Comparison of ENCODE assay signal across 9 cellular contexts in genomic region chr19:41324231-41324702, GRCh38. TPM values are rescaled to one million over a fixed set of nuclear protein-coding genes. Genes with fewer than 3 reads are reported as not detected.
A peak's percentile ranks its signal among the peaks of the same experiment; 100 is the strongest.
DNase-seq lines count a peak whose midpoint lies in the region; ATAC-seq, FAIRE-seq and TF ChIP-seq lines count a peak whose summit lies in the region.
"Had no signal": no experiment of that assay in that cellular context is flagged by ENCODE, and none has a peak within 500 bp of the region (broad histone marks: within the 10 kb centered on the region; RNA-seq: fewer than 3 reads in every experiment).

No MANE protein-coding gene starts in this region.

- TF ChIP-seq CTCF in keratinocyte (optimal IDR thresholded peaks at IDR 0.05 in 1 of 3, IDR thresholded peaks at IDR 0.05 in 1 of 3, conservative IDR thresholded peaks at IDR 0.05 in 1 of 3; ENCODE audit: extremely low read depth in 1 of 3, insufficient read depth in 2 of 3, low read length in 3 of 3) = no peak

- H4K20me1 ChIP-seq in keratinocyte (ENCODE audit: control insufficient read depth, extremely low read depth, insufficient read depth, low read length) = peaks cover 3% of the 10 kb centered on the region

- H3K27me3 Mint-ChIP-seq in T-helper 1 cell treated with Interleukin-12 subunit alpha and Interleukin-12 subunit beta and Interleukin-4 antibody, amounts not matched to agents 30 μg/mL and 1 μg/mL, for 36 hours (ENCODE audit: low read depth) = no peaks in the 10 kb centered on the region
- H3K27me3 Mint-ChIP-seq in activated CD8-positive, alpha-beta T cell treated with anti-CD3 and anti-CD28 coated beads, Interleukin-2, amount 10 ng/mL, durations not matched to agents 7 days and 5 days (ENCODE audit: low read depth) = no peaks in the 10 kb centered on the region

- peak overlapping the region; percentile 27 for H3K27ac ChIP-seq in keratinocyte (ENCODE audit: control insufficient read depth, insufficient read depth, low read length)
- H3K27ac ChIP-seq in subcutaneous abdominal adipose tissue (ENCODE audit: low read depth, low read length) = peak overlapping the region; percentile 84

- DNase-seq in T-helper 1 cell (no peak), keratinocyte (ENCODE audit: low read depth, low spot score) (no peak)
- DNase-seq in activated CD8-positive, alpha-beta T cell treated with anti-CD3 and anti-CD28 coated beads, Interleukin-2, amount 10 ng/mL, durations not matched to agents 7 days and 5 days = no peak

- no peaks in the 10 kb centered on the region for H3K9me1 ChIP-seq in keratinocyte (ENCODE audit: control insufficient read depth, extremely low read depth, insufficient read depth, low read length)

- no peak for ATAC-seq in activated CD8-positive, alpha-beta T cell treated with anti-CD3 and anti-CD28 coated beads, Interleukin-2, amount 10 ng/mL, durations not matched to agents 7 days and 5 days
- no peak for ATAC-seq in HG03457 (IDR thresholded peaks at IDR 0.05; ENCODE audit: unreplicated experiment)
- ATAC-seq in HG02763 (IDR thresholded peaks at IDR 0.05; ENCODE audit: unreplicated experiment) = no peak
- no peak for ATAC-seq in GM18498 (IDR thresholded peaks at IDR 0.05; ENCODE audit: unreplicated experiment)

- H3K9me3 ChIP-seq in keratinocyte (ENCODE audit: control insufficient read depth, low read depth, low read length) = no peaks in the 10 kb centered on the region
- H3K9me3 ChIP-seq in subcutaneous abdominal adipose tissue (ENCODE audit: control insufficient read depth in 5 of 5, low read length in 5 of 5) = no peaks in the 10 kb centered on the region

- H3K4me1 Mint-ChIP-seq in T-helper 1 cell treated with Interleukin-12 subunit alpha and Interleukin-12 subunit beta and Interleukin-4 antibody, amounts not matched to agents 30 μg/mL and 1 μg/mL, for 36 hours (ENCODE audit: low read depth) = peaks cover 41% of the 10 kb centered on the region
- peaks cover 64% of the 10 kb centered on the region for H3K4me1 Mint-ChIP-seq in activated CD8-positive, alpha-beta T cell treated with anti-CD3 and anti-CD28 coated beads, Interleukin-2, amount 10 ng/mL, durations not matched to agents 7 days and 5 days (ENCODE audit: low read depth)

- H3K4me3 ChIP-seq in keratinocyte (ENCODE audit: control insufficient read depth in 2 of 3, extremely low read depth in 1 of 3, insufficient read depth in 2 of 3, low read depth in 1 of 3, low read length in 3 of 3) (no peak overlapping the region), subcutaneous abdominal adipose tissue (ENCODE audit: low read depth in 1 of 5, low read length in 5 of 5) (peak overlapping the region in 1 of 5 donors; percentile 17)

- peaks cover 13 to 16% of the 10 kb centered on the region in 2 experiments for H3K36me3 ChIP-seq in keratinocyte (ENCODE audit: control insufficient read depth in 2 of 2, extremely low read depth in 1 of 2, insufficient read depth in 2 of 2, low read length in 2 of 2)
- H3K36me3 ChIP-seq in subcutaneous abdominal adipose tissue (ENCODE audit: control insufficient read depth in 5 of 5, insufficient read depth in 5 of 5, low read length in 5 of 5) = peaks cover 0 to 42% (median 32%) of the 10 kb centered on the region in 5 donors

- peaks cover 2% of the 10 kb centered on the region for H3K79me2 ChIP-seq in keratinocyte (ENCODE audit: control insufficient read depth, insufficient read depth, low read length)

- H3K36me3 Mint-ChIP-seq in T-helper 1 cell treated with Interleukin-12 subunit alpha and Interleukin-12 subunit beta and Interleukin-4 antibody, amounts not matched to agents 30 μg/mL and 1 μg/mL, for 36 hours (ENCODE audit: low read depth) = peaks cover 44% of the 10 kb centered on the region
- peaks cover 76% of the 10 kb centered on the region for H3K36me3 Mint-ChIP-seq in activated CD8-positive, alpha-beta T cell treated with anti-CD3 and anti-CD28 coated beads, Interleukin-2, amount 10 ng/mL, durations not matched to agents 7 days and 5 days (ENCODE audit: low read depth)

- no peak overlapping the region for H3K4me3 Mint-ChIP-seq in T-helper 1 cell treated with Interleukin-12 subunit alpha and Interleukin-12 subunit beta and Interleukin-4 antibody, amounts not matched to agents 30 μg/mL and 1 μg/mL, for 36 hours
- H3K4me3 Mint-ChIP-seq in activated CD8-positive, alpha-beta T cell treated with anti-CD3 and anti-CD28 coated beads, Interleukin-2, amount 10 ng/mL, durations not matched to agents 7 days and 5 days = no peak overlapping the region

- H3K27me3 ChIP-seq in keratinocyte (ENCODE audit: control insufficient read depth, extremely low read depth, insufficient read depth, low read length) (no peaks in the 10 kb centered on the region), subcutaneous abdominal adipose tissue (ENCODE audit: control insufficient read depth in 5 of 5, insufficient read depth in 4 of 5, low read length in 5 of 5) (peaks cover 6 to 20% (median 9%) of the 10 kb centered on the region in 5 donors)

- CTCF ChIA-PET in activated CD8-positive, alpha-beta T cell treated with anti-CD3 and anti-CD28 coated beads, Interleukin-2, amount 10 ng/mL, durations not matched to agents 7 days and 5 days (lab: Charles Lee) = no interaction called here

- H3K9me3 Mint-ChIP-seq in T-helper 1 cell treated with Interleukin-12 subunit alpha and Interleukin-12 subunit beta and Interleukin-4 antibody, amounts not matched to agents 30 μg/mL and 1 μg/mL, for 36 hours = no peaks in the 10 kb centered on the region
- no peaks in the 10 kb centered on the region for H3K9me3 Mint-ChIP-seq in activated CD8-positive, alpha-beta T cell treated with anti-CD3 and anti-CD28 coated beads, Interleukin-2, amount 10 ng/mL, durations not matched to agents 7 days and 5 days (ENCODE audit: insufficient read depth)

- POLR2A ChIA-PET in activated CD8-positive, alpha-beta T cell treated with anti-CD3 and anti-CD28 coated beads, Interleukin-2, amount 10 ng/mL, durations not matched to agents 7 days and 5 days (lab: Charles Lee) = interaction anchor here (1.2 kb wide), 1 partner anchor 40 kb away, joined by 3 read pairs; the partner anchor contains the start of gene B9D2

- H2AFZ ChIP-seq in keratinocyte (ENCODE audit: control insufficient read depth, low read length) = no peak overlapping the region

- peak overlapping the region; percentile 58 for H3K27ac Mint-ChIP-seq in T-helper 1 cell treated with Interleukin-12 subunit alpha and Interleukin-12 subunit beta and Interleukin-4 antibody, amounts not matched to agents 30 μg/mL and 1 μg/mL, for 36 hours
- H3K27ac Mint-ChIP-seq in activated CD8-positive, alpha-beta T cell treated with anti-CD3 and anti-CD28 coated beads, Interleukin-2, amount 10 ng/mL, durations not matched to agents 7 days and 5 days = peak overlapping the region; percentile 83

- peaks cover 27% of the 10 kb centered on the region for H3K4me1 ChIP-seq in keratinocyte (ENCODE audit: control insufficient read depth, extremely low read depth, insufficient read depth, low read length)
- peaks cover 20 to 98% (median 75%) of the 10 kb centered on the region in 5 donors for H3K4me1 ChIP-seq in subcutaneous abdominal adipose tissue (ENCODE audit: control insufficient read depth in 5 of 5, insufficient read depth in 5 of 5, low read length in 5 of 5)

- dilution Hi-C loops in keratinocyte (cut with MboI; ENCODE audit: extremely low pct_ligation_motif_present, low sequenced_read_pairs) = no loop called here

- H3K9ac ChIP-seq in keratinocyte (ENCODE audit: control insufficient read depth, extremely low read depth, insufficient read depth, low read length) = no peak overlapping the region
- peak overlapping the region in 4 of 5 donors; percentile 15 to 68 (median 49) for H3K9ac ChIP-seq in subcutaneous abdominal adipose tissue (ENCODE audit: low read length in 5 of 5)

- no peak overlapping the region for H3K4me2 ChIP-seq in keratinocyte (ENCODE audit: control insufficient read depth, extremely low read depth, insufficient read depth, low read depth, low read length)

- FAIRE-seq in keratinocyte (lab: Jason Lieb, UNC) = no peak
- FAIRE-seq: islet of Langerhans had no signal

RNA-seq across cellular contexts. Expression of gene CCDC97, which starts 14.3 kb away (rescaled TPM):
- 10 to 100 TPM; 33.5 to 36.1 TPM for total RNA-seq in activated CD8-positive, alpha-beta T cell treated with anti-CD3 and anti-CD28 coated beads, Interleukin-2, amount 10 ng/mL, durations not matched to agents 7 days and 5 days
- 6.8 to 9.6 TPM (median 9.5 TPM) in 3 replicates for polyA plus RNA-seq in keratinocyte
- polyA plus RNA-seq in keratinocyte (2011; ENCODE audit: low read depth) = 6.2 TPM
- polyA plus RNA-seq in keratinocyte (2011; cell fraction: cytosol; rRNA removed) = 6.1 and 8.4 TPM in 2 replicates
- polyA plus RNA-seq in keratinocyte (2011; cell fraction: nucleus; rRNA removed) = 13.7 and 17.1 TPM in 2 replicates
- polyA plus RNA-seq in keratinocyte (2012; ENCODE audit: low replicate concordance) = 8.5 and 17.6 TPM in 2 replicates
- polyA minus RNA-seq in keratinocyte = 9.0 to 34.6 TPM (median 9.3 TPM) in 3 replicates
- 7.7 TPM for polyA minus RNA-seq in keratinocyte (2011; cell fraction: cytosol; rRNA and poly(A)+ RNA removed)
- 7.8 and 10.6 TPM in 2 replicates for polyA minus RNA-seq in keratinocyte (2011; cell fraction: nucleus; rRNA and poly(A)+ RNA removed)

RNA-seq across cellular contexts. Expression of gene TGFB1, which starts 29.5 kb away (rescaled TPM):
- 100 to 1,000 TPM; 210 to 231 TPM for total RNA-seq in activated CD8-positive, alpha-beta T cell treated with anti-CD3 and anti-CD28 coated beads, Interleukin-2, amount 10 ng/mL, durations not matched to agents 7 days and 5 days
- 4.3 to 11.0 TPM (median 5.8 TPM) in 3 replicates for polyA plus RNA-seq in keratinocyte
- polyA plus RNA-seq in keratinocyte (2011; ENCODE audit: low read depth) = 11.2 TPM
- polyA plus RNA-seq in keratinocyte (2011; cell fraction: cytosol; rRNA removed) = 5.6 and 13.6 TPM in 2 replicates
- polyA plus RNA-seq in keratinocyte (2011; cell fraction: nucleus; rRNA removed) = 20.7 and 23.7 TPM in 2 replicates
- 32.2 and 60.1 TPM in 2 replicates for polyA plus RNA-seq in keratinocyte (2012; ENCODE audit: low replicate concordance)
- polyA minus RNA-seq in keratinocyte = 7.1 to 54.7 TPM (median 23.9 TPM) in 3 replicates
- polyA minus RNA-seq in keratinocyte (2011; cell fraction: cytosol; rRNA and poly(A)+ RNA removed) = 38.9 TPM
- polyA minus RNA-seq in keratinocyte (2011; cell fraction: nucleus; rRNA and poly(A)+ RNA removed) = 17.8 and 22.6 TPM in 2 replicates

RNA-seq across cellular contexts. Expression of gene B9D2, which starts 39.7 kb away (rescaled TPM):
- total RNA-seq in activated CD8-positive, alpha-beta T cell treated with anti-CD3 and anti-CD28 coated beads, Interleukin-2, amount 10 ng/mL, durations not matched to agents 7 days and 5 days = 10 to 100 TPM; 10.6 to 12.8 TPM
- polyA plus RNA-seq in keratinocyte = 2.8 to 3.4 TPM (median 3.0 TPM) in 3 replicates
- 0.59 TPM for polyA plus RNA-seq in keratinocyte (2011; ENCODE audit: low read depth)
- 1.5 and 3.5 TPM in 2 replicates for polyA plus RNA-seq in keratinocyte (2011; cell fraction: cytosol; rRNA removed)
- polyA plus RNA-seq in keratinocyte (2011; cell fraction: nucleus; rRNA removed) = 1.8 and 2.4 TPM in 2 replicates
- polyA plus RNA-seq in keratinocyte (2012; ENCODE audit: low replicate concordance) = 2.8 and 4.8 TPM in 2 replicates
- 0.76 to 1.8 TPM (median 1.6 TPM) in 3 replicates for polyA minus RNA-seq in keratinocyte
- polyA minus RNA-seq in keratinocyte (2011; cell fraction: cytosol; rRNA and poly(A)+ RNA removed) = 6.7 TPM
- polyA minus RNA-seq in keratinocyte (2011; cell fraction: nucleus; rRNA and poly(A)+ RNA removed) = 1.0 and 1.2 TPM in 2 replicates

RNA-seq across cellular contexts. Expression of gene TMEM91, which starts 52.1 kb away (rescaled TPM):
- total RNA-seq in activated CD8-positive, alpha-beta T cell treated with anti-CD3 and anti-CD28 coated beads, Interleukin-2, amount 10 ng/mL, durations not matched to agents 7 days and 5 days = 1 to 10 TPM; 5.3 to 6.4 TPM
- polyA plus RNA-seq in keratinocyte = 4.4 to 10.1 TPM (median 6.3 TPM) in 3 replicates
- polyA plus RNA-seq in keratinocyte (2011; ENCODE audit: low read depth) = 8.3 TPM
- polyA plus RNA-seq in keratinocyte (2011; cell fraction: cytosol; rRNA removed) = 3.9 and 6.3 TPM in 2 replicates
- 12.5 and 16.9 TPM in 2 replicates for polyA plus RNA-seq in keratinocyte (2011; cell fraction: nucleus; rRNA removed)
- polyA plus RNA-seq in keratinocyte (2012; ENCODE audit: low replicate concordance) = 4.4 and 18.2 TPM in 2 replicates
- polyA minus RNA-seq in keratinocyte = 9.1 to 14.5 TPM (median 9.9 TPM) in 3 replicates
- polyA minus RNA-seq in keratinocyte (2011; cell fraction: cytosol; rRNA and poly(A)+ RNA removed) = 8.1 TPM
- polyA minus RNA-seq in keratinocyte (2011; cell fraction: nucleus; rRNA and poly(A)+ RNA removed) = 4.0 and 7.8 TPM in 2 replicates
